1 cellular context compared by ENCODE assay signal in genomic region chr5:37189355-37189754, GRCh38.
TF ChIP-seq lines count a peak whose summit lies in the region.

No MANE protein-coding gene starts in this region.

TF ChIP-seq in K562, 482 proteins besides CTCF, POLR2A, EP300 and RAD21:
- TF ChIP-seq DPF2 (IDR thresholded peaks at IDR 0.05), result 0 out of 2 replicates have a peak, but pooled peaks have one; percentile 16
- no peak for TF ChIP-seq ZNF274 (IDR thresholded peaks at IDR 0.05; ENCODE audit: borderline replicate concordance, low read depth, low read length)
- TF ChIP-seq CBFA2T3 (IDR thresholded peaks at IDR 0.05), result 0 out of 2 replicates have a peak, but pooled peaks have one; percentile 5
- peak; percentile 66 for TF ChIP-seq MAFG (tag; conservative IDR thresholded peaks at IDR 0.05)
- no peak for TF ChIP-seq IRF1 (CRISPR knock-in tag; IDR thresholded peaks at IDR 0.05; ENCODE audit: borderline replicate concordance)
- TF ChIP-seq TAL1 (IDR thresholded peaks at IDR 0.05), result peak; percentile 16; the same call in 1 of the 2 replicates
